Comparison of ENCODE assay signal across 18 cellular contexts in genomic region chr4:109671350-109671749, GRCh38. TPM values are rescaled to one million over a fixed set of nuclear protein-coding genes. Genes with fewer than 3 reads are reported as not detected.
A peak's percentile ranks its signal among the peaks of the same experiment; 100 is the strongest.
DNase-seq lines count a peak whose midpoint lies in the region; ATAC-seq lines count a peak whose summit lies in the region.
"Had no signal": no experiment of that assay in that cellular context is flagged by ENCODE, and none has a peak within 500 bp of the region (broad histone marks: within the 10 kb centered on the region; RNA-seq: fewer than 3 reads in every experiment).

No MANE protein-coding gene starts in this region.

- H3K36me3 Mint-ChIP-seq in activated T-cell treated with anti-CD3 and anti-CD28 coated beads, Interleukin-2, amount 50 U/mL, for 4 hours (ENCODE audit: insufficient read depth): peaks cover 44% of the 10 kb centered on the region
- H3K36me3 Mint-ChIP-seq in activated naive CD8-positive, alpha-beta T cell: peaks cover 17% of the 10 kb centered on the region

- peaks cover 12% of the 10 kb centered on the region for H3K9me3 Mint-ChIP-seq in activated T-cell treated with anti-CD3 and anti-CD28 coated beads, Interleukin-2, amount 50 U/mL, for 4 hours
- peaks cover 12 to 13% of the 10 kb centered on the region in 2 donors for H3K9me3 Mint-ChIP-seq in stimulated activated naive CD8-positive, alpha-beta T cell treated with anti-CD3 and anti-CD28 coated beads, Interleukin-15, amount 100 ng/mL, for 72 hours
- H3K9me3 Mint-ChIP-seq in activated naive CD8-positive, alpha-beta T cell (ENCODE audit: low read depth): peaks cover 13% of the 10 kb centered on the region
- H3K9me3 Mint-ChIP-seq: HFFc6 had no signal

- peak; percentile 77 to 89 for ATAC-seq in activated T-cell treated with anti-CD3 and anti-CD28 coated beads, Interleukin-2, amount 50 U/mL, for 4 hours
- ATAC-seq in stimulated activated naive CD8-positive, alpha-beta T cell treated with anti-CD3 and anti-CD28 coated beads, Interleukin-15, Interleukin-2, amounts not matched to agents 100 U/mL and 50 U/mL, for 24 hours: peak; percentile 89
- no peak for ATAC-seq in stimulated activated naive CD8-positive, alpha-beta T cell treated with anti-CD3 and anti-CD28 coated beads, Interleukin-15, amount 100 ng/mL, for 72 hours
- ATAC-seq: CD8-positive, alpha-beta T cell had no signal

- H3K4me1 Mint-ChIP-seq in activated T-cell treated with anti-CD3 and anti-CD28 coated beads, Interleukin-2, amount 50 U/mL, for 4 hours (ENCODE audit: low read depth): peaks cover 49% of the 10 kb centered on the region
- H3K4me1 Mint-ChIP-seq in stimulated activated naive CD8-positive, alpha-beta T cell treated with anti-CD3 and anti-CD28 coated beads, Interleukin-15, amount 100 ng/mL, for 72 hours: peaks cover 49% of the 10 kb centered on the region
- peaks cover 68% of the 10 kb centered on the region for H3K4me1 Mint-ChIP-seq in activated naive CD8-positive, alpha-beta T cell (ENCODE audit: low read depth)
- H3K4me1 Mint-ChIP-seq: B cell had no signal

- H3K27ac Mint-ChIP-seq in stimulated activated naive CD8-positive, alpha-beta T cell treated with anti-CD3 and anti-CD28 coated beads, Interleukin-15, amount 100 ng/mL, for 72 hours: no peak overlapping the region
- H3K27ac Mint-ChIP-seq in activated naive CD8-positive, alpha-beta T cell: peak overlapping the region; percentile 93
- H3K27ac Mint-ChIP-seq: B cell; CD8-positive, alpha-beta T cell; HFFc6 had no signal

- no peaks in the 10 kb centered on the region for H3K27me3 Mint-ChIP-seq in activated T-cell treated with anti-CD3 and anti-CD28 coated beads, Interleukin-2, amount 50 U/mL, for 4 hours (ENCODE audit: low read depth)
- H3K27me3 Mint-ChIP-seq in stimulated activated naive CD8-positive, alpha-beta T cell treated with anti-CD3 and anti-CD28 coated beads, Interleukin-15, amount 100 ng/mL, for 72 hours: no peaks in the 10 kb centered on the region
- H3K27me3 Mint-ChIP-seq in activated naive CD8-positive, alpha-beta T cell: no peaks in the 10 kb centered on the region
- H3K27me3 Mint-ChIP-seq: B cell had no signal

- no peak for DNase-seq in activated T-cell treated with anti-CD3 and anti-CD28 coated beads, Interleukin-2, amount 50 U/mL, for 4 hours
- DNase-seq in activated T-cell treated with anti-CD3 and anti-CD28 coated beads for 4 hours: no peak
- DNase-seq in stimulated activated naive CD8-positive, alpha-beta T cell treated with anti-CD3 and anti-CD28 coated beads, Interleukin-15, Interleukin-2, amounts not matched to agents 100 U/mL and 50 U/mL, for 24 hours: peak; percentile 52
- DNase-seq in stimulated activated naive CD8-positive, alpha-beta T cell treated with anti-CD3 and anti-CD28 coated beads, Interleukin-15, amount 100 ng/mL, for 72 hours: no peak
- DNase-seq in stromal cell of bone marrow (ENCODE audit: low read depth): peak; percentile 3
- DNase-seq in superior temporal gyrus (ENCODE audit: extremely low spot score): no peak
- no peak for DNase-seq in AG08395 (ENCODE audit: low spot score)
- DNase-seq: CD8-positive, alpha-beta T cell; DMS79 treated with DMSO at 0.1 percent for 48 hours; HFFc6; NCI-H1092; NCI-H146; NCI-H2081; NCI-H510A; NCI-H774; RPMI8226 had no signal

- no peak overlapping the region for H3K4me3 Mint-ChIP-seq in activated T-cell treated with anti-CD3 and anti-CD28 coated beads, Interleukin-2, amount 50 U/mL, for 4 hours
- peak overlapping the region in 1 of 2 donors; percentile 5 for H3K4me3 Mint-ChIP-seq in stimulated activated naive CD8-positive, alpha-beta T cell treated with anti-CD3 and anti-CD28 coated beads, Interleukin-15, amount 100 ng/mL, for 72 hours
- H3K4me3 Mint-ChIP-seq in activated naive CD8-positive, alpha-beta T cell: peak overlapping the region; percentile 60
- H3K4me3 Mint-ChIP-seq: B cell; CD8-positive, alpha-beta T cell; HFFc6 had no signal

RNA-seq across cellular contexts. Expression of gene CASP6, which starts 31.9 kb away (rescaled TPM):
- 10 to 100 TPM; 10.1 to 14.1 (median 11.4) TPM for total RNA-seq in activated T-cell treated with anti-CD3 and anti-CD28 coated beads, Interleukin-2, amount 50 U/mL, for 4 hours

RNA-seq across cellular contexts. Expression of gene PLA2G12A, which starts 58.5 kb away (rescaled TPM):
- total RNA-seq in activated T-cell treated with anti-CD3 and anti-CD28 coated beads, Interleukin-2, amount 50 U/mL, for 4 hours: 10 to 100 TPM; 12.9 to 18.2 (median 18.2) TPM

Comparison
In these comparisons a context has a peak if more than half of its experiments do, and no peak if none do; other contexts are left out.
1. DNase-seq: peak in stimulated activated naive CD8-positive, alpha-beta T cell treated with anti-CD3 and anti-CD28 coated beads, Interleukin-15, Interleukin-2, amounts not matched to agents 100 U/mL and 50 U/mL, for 24 hours (single experiment) and stromal cell of bone marrow (single experiment); none in activated T-cell treated with anti-CD3 and anti-CD28 coated beads, Interleukin-2, amount 50 U/mL, for 4 hours (single experiment), activated T-cell treated with anti-CD3 and anti-CD28 coated beads for 4 hours (single experiment), stimulated activated naive CD8-positive, alpha-beta T cell treated with anti-CD3 and anti-CD28 coated beads, Interleukin-15, amount 100 ng/mL, for 72 hours (0 of 2), superior temporal gyrus (single experiment) and AG08395 (single experiment).